13 cellular contexts compared by ENCODE assay signal in the genomic region with DNA sequence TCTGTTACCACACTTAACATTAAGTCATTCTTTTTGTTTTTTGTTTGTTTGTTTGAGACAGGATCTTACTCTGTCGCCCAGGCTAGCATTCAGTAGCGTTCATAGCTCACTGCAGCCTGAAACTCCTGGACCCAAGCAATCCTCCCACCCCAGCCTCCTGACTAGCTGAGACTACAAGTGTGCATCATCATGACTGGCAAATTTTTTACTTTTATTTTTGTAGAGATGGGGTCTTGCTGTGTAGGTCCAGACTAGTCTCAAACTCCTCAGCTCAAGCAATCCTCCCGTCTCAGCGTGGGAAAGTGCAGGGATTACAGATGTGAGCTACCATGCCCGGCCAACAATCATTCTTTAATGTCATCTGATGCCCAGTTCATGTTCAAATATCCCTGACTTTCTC. TPM values are rescaled to one million over a fixed set of nuclear protein-coding genes. Genes with fewer than 3 reads are reported as not detected.
A peak's percentile ranks its signal among the peaks of the same experiment; 100 is the strongest.
DNase-seq lines count a peak whose midpoint lies in the region; ATAC-seq and TF ChIP-seq lines count a peak whose summit lies in the region.
"Had no signal": no experiment of that assay in that cellular context is flagged by ENCODE, and none has a peak within 500 bp of the region (broad histone marks: within the 10 kb centered on the region; RNA-seq: fewer than 3 reads in every experiment).

No MANE protein-coding gene starts in this region.

- ATAC-seq in stimulated activated memory B cell treated with anti-CD40 and anti-IgM and Interleukin-4, amounts not matched to agents 10 μg/mL and 1 μg/mL and 100 μg/mL, for 72 hours = no peak
- ATAC-seq: Panc1 had no signal

- H3K4me1 Mint-ChIP-seq in stimulated activated memory B cell treated with anti-CD40 and anti-IgM and Interleukin-4, amounts not matched to agents 10 μg/mL and 1 μg/mL and 100 μg/mL, for 72 hours = peaks cover 40% of the 10 kb centered on the region

- no peak for TF ChIP-seq POLR2A in adrenal gland (IDR thresholded peaks at IDR 0.05)

- TF ChIP-seq CTCF in parathyroid adenoma (IDR thresholded peaks at IDR 0.05) (no peak), adrenal gland (IDR thresholded peaks at IDR 0.05) (no peak)

- no peaks in the 10 kb centered on the region for H3K9me3 ChIP-seq in parathyroid adenoma (ENCODE audit: control insufficient read depth, low read length)
- no peaks in the 10 kb centered on the region for H3K9me3 ChIP-seq in adrenal gland (replicated peaks in 1 of 3)

- H3K27me3 ChIP-seq in ACC112 (ENCODE audit: insufficient read depth, low read length) (no peaks in the 10 kb centered on the region), parathyroid adenoma (ENCODE audit: control insufficient read depth, insufficient read depth, low read length) (no peaks in the 10 kb centered on the region), adrenal gland (no peaks in the 10 kb centered on the region)
- H3K27me3 ChIP-seq: cardiac muscle cell had no signal

- WGBS in adrenal gland, 4 donors = 73 to 82% (median 78%) methylated on average over 5 of the region's 5 CpGs

- H3K36me3 Mint-ChIP-seq in stimulated activated memory B cell treated with anti-CD40 and anti-IgM and Interleukin-4, amounts not matched to agents 10 μg/mL and 1 μg/mL and 100 μg/mL, for 72 hours = peaks cover 27% of the 10 kb centered on the region

- no peak overlapping the region for H3K27ac Mint-ChIP-seq in stimulated activated memory B cell treated with anti-CD40 and anti-IgM and Interleukin-4, amounts not matched to agents 10 μg/mL and 1 μg/mL and 100 μg/mL, for 72 hours

- H3K27me3 Mint-ChIP-seq in stimulated activated memory B cell treated with anti-CD40 and anti-IgM and Interleukin-4, amounts not matched to agents 10 μg/mL and 1 μg/mL and 100 μg/mL, for 72 hours = no peaks in the 10 kb centered on the region

- H2AFZ ChIP-seq in ACC112 (ENCODE audit: low read length, unreplicated experiment) (no peak overlapping the region), parathyroid adenoma (no peak overlapping the region)

- H3K9ac ChIP-seq in parathyroid adenoma = no peak overlapping the region

- no peak overlapping the region for H3K4me3 Mint-ChIP-seq in stimulated activated memory B cell treated with anti-CD40 and anti-IgM and Interleukin-4, amounts not matched to agents 10 μg/mL and 1 μg/mL and 100 μg/mL, for 72 hours

- H3K36me3 ChIP-seq in ACC112 (ENCODE audit: insufficient read depth, low read length) = no peaks in the 10 kb centered on the region
- H3K36me3 ChIP-seq in parathyroid adenoma (ENCODE audit: control insufficient read depth, insufficient read depth, low read length) = no peaks in the 10 kb centered on the region
- H3K36me3 ChIP-seq in adrenal gland (replicated peaks in 1 of 2) = peaks cover 0 to 5% of the 10 kb centered on the region in 2 donors

- intact Hi-C loops in adrenal gland (cut with DNase I) = no loop called here

- peak; percentile 18 for DNase-seq in EH (ENCODE audit: low read depth)
- peak; percentile 31 for DNase-seq in dedifferentiated amniotic fluid mesenchymal stem cell (ENCODE audit: extremely low spot score)
- DNase-seq in putamen (ENCODE audit: low spot score) = no peak
- DNase-seq in adrenal gland = no peak
- DNase-seq in NCI-H2029 treated with DMSO at 0.1 percent for 48 hours (lab: John Stamatoyannopoulos, UW) = no peak
- DNase-seq: MV-4-11; stimulated activated CD8-positive, alpha-beta memory T cell treated with anti-CD3 and anti-CD28 coated beads, Interleukin-4, amount 100 ng/mL, for 48 hours had no signal

- no peaks in the 10 kb centered on the region for H3K9me3 Mint-ChIP-seq in stimulated activated memory B cell treated with anti-CD40 and anti-IgM and Interleukin-4, amounts not matched to agents 10 μg/mL and 1 μg/mL and 100 μg/mL, for 72 hours

- H3K79me2 ChIP-seq in ACC112 (ENCODE audit: control insufficient read depth, insufficient read depth, low read length, unreplicated experiment) (peaks cover 6% of the 10 kb centered on the region), parathyroid adenoma (no peaks in the 10 kb centered on the region)

- H3K4me3 ChIP-seq in ACC112 (ENCODE audit: low read depth, low read length) (no peak overlapping the region), parathyroid adenoma (ENCODE audit: low read depth, low read length) (no peak overlapping the region), adrenal gland (no peak overlapping the region)
- H3K4me3 ChIP-seq: cardiac muscle cell had no signal

- peak overlapping the region; percentile 60 for H3K27ac ChIP-seq in ACC112 (ENCODE audit: low read depth, low read length)
- H3K27ac ChIP-seq in parathyroid adenoma = peak overlapping the region; percentile 36
- peak overlapping the region in 2 of 5 donors; percentile 72 to 77 for H3K27ac ChIP-seq in adrenal gland
- H3K27ac ChIP-seq: cardiac muscle cell had no signal

- H3K4me1 ChIP-seq in ACC112 (ENCODE audit: control insufficient read depth, insufficient read depth, low read length, unreplicated experiment) (no peaks in the 10 kb centered on the region), parathyroid adenoma (no peaks in the 10 kb centered on the region), adrenal gland (replicated peaks in 1 of 2) (peaks cover 3 to 13% of the 10 kb centered on the region in 2 donors)

- H3K4me2 ChIP-seq in parathyroid adenoma (ENCODE audit: low read length) = no peak overlapping the region

RNA-seq across cellular contexts. Expression of a gene that starts 3.3 kb away (rescaled TPM):
- 10 to 100 TPM; 23.8 to 47.8 (median 29.7) TPM for total RNA-seq in adrenal gland
- polyA plus RNA-seq in adrenal gland = 10 to 100 TPM in 2 of 3 donors, 1 to 10 TPM in 1; 3.6 to 95.5 (median 86.7) TPM

RNA-seq across cellular contexts. Expression of a gene that starts 4.7 kb away (rescaled TPM):
- total RNA-seq in adrenal gland = 100 to 1,000 TPM in 3 of 8 donors, 10 to 100 TPM in 5; 63.1 to 131 (median 83.6) TPM
- 100 to 1,000 TPM in 1 of 3 donors, 10 to 100 TPM in 2; 26.6 to 103 (median 72.3) TPM for polyA plus RNA-seq in adrenal gland

RNA-seq across cellular contexts. Expression of a gene that starts 15.0 kb away (rescaled TPM):
- total RNA-seq in adrenal gland = 1 to 10 TPM in 5 of 8 donors, under 1 TPM in 3; 0.43 to 9.6 (median 1.6) TPM
- polyA plus RNA-seq in adrenal gland = 1 to 10 TPM in 2 of 3 donors, under 1 TPM in 1; 0.18 to 1.9 (median 1.0) TPM
- total RNA-seq: NCI-H460 had no signal

RNA-seq across cellular contexts. Expression of a gene that starts 17.7 kb away (rescaled TPM):
- 10 to 100 TPM in 3 of 8 donors, 1 to 10 TPM in 5; 4.9 to 10.6 (median 8.7) TPM for total RNA-seq in adrenal gland
- 10 to 100 TPM in 2 of 3 donors, 1 to 10 TPM in 1; 1.8 to 33.8 (median 24.7) TPM for polyA plus RNA-seq in adrenal gland

RNA-seq across cellular contexts. Expression of a gene that starts 31.1 kb away (rescaled TPM):
- 1,000 to 10,000 TPM; 2,402 to 3,504 (median 2,561) TPM for total RNA-seq in adrenal gland
- polyA plus RNA-seq in adrenal gland = 1,000 to 10,000 TPM; 1,750 to 2,828 (median 2,567) TPM

Comparison
In these comparisons a context has a peak if more than half of its experiments do, and no peak if none do; other contexts are left out.
1. DNase-seq: peak in EH (single experiment) and dedifferentiated amniotic fluid mesenchymal stem cell (single experiment); none in putamen (single experiment), adrenal gland (0 of 7) and NCI-H2029 treated with DMSO at 0.1 percent for 48 hours (single experiment).